In the genomic region with DNA sequence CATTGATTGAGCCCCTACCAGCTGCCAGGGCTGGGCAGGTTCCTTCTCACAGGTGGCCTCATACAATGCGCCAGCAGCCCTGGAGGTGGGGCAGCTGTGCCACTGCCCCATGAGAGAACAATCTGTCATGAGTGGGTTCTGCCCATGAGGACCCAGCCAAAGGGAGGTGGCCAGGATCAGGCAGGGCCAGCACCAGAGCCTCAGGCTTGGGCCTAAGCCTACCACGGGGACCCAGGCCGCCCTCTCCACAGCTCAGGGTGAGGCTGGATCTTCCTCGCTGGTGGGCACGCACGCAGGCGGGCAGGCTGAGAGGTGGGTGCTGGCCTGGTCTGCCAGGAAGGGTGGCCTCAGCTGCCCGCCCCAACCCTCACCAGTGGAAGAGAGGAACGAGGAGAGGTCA, we compare ENCODE assay signal across 18 cellular contexts.
DNase-seq lines count a peak whose midpoint lies in the region; ATAC-seq, FAIRE-seq and TF ChIP-seq lines count a peak whose summit lies in the region.
"Had no signal": no experiment of that assay in that cellular context is flagged by ENCODE, and none has a peak within 500 bp of the region (broad histone marks: within the 10 kb centered on the region; RNA-seq: fewer than 3 reads in every experiment).

No MANE protein-coding gene starts in this region.

- TF ChIP-seq CTCF in natural killer cell (IDR thresholded peaks at IDR 0.05) (no peak), kidney (IDR thresholded peaks at IDR 0.05; ENCODE audit: borderline replicate concordance, extremely low read depth, insufficient read depth) (no peak)

- H3K9me3 Mint-ChIP-seq in natural killer cell treated with Interleukin-12 subunit alpha and Interleukin-12 subunit beta and Interleukin-15 and Interleukin-18, amount 100 ng/mL, for 72 hours, result no peaks in the 10 kb centered on the region
- H3K9me3 Mint-ChIP-seq in natural killer cell, result no peaks in the 10 kb centered on the region

- no peak overlapping the region for H3K4me3 Mint-ChIP-seq in natural killer cell treated with Interleukin-12 subunit alpha and Interleukin-12 subunit beta and Interleukin-15 and Interleukin-18, amount 100 ng/mL, for 72 hours
- no peak overlapping the region for H3K4me3 Mint-ChIP-seq in natural killer cell
- H3K4me3 Mint-ChIP-seq: HFFc6 had no signal

- H2AFZ ChIP-seq in trophoblast cell (ENCODE audit: insufficient read depth, low read length, poor library complexity), result no peak overlapping the region

- H2AK5ac ChIP-seq in trophoblast cell (ENCODE audit: low read length), result no peak overlapping the region

- no peak overlapping the region for H3K4me2 ChIP-seq in trophoblast cell (ENCODE audit: low read length)

- no peaks in the 10 kb centered on the region for H3K79me1 ChIP-seq in trophoblast cell (ENCODE audit: low read length)

- intact Hi-C loops in natural killer cell (cut with micrococcal nuclease) (no loop called here), kidney (cut with DNase I) (no loop called here)

- no peak for FAIRE-seq in kidney (lab: Jason Lieb, UNC)

- H4K91ac ChIP-seq in trophoblast cell (ENCODE audit: low read depth, low read length), result no peak overlapping the region

- no peak overlapping the region for H3K23ac ChIP-seq in trophoblast cell (ENCODE audit: low read length)

- no peaks in the 10 kb centered on the region for H3K27me3 ChIP-seq in trophoblast cell (ENCODE audit: insufficient read depth, low read length)

- no peaks in the 10 kb centered on the region for H3K4me1 Mint-ChIP-seq in natural killer cell treated with Interleukin-12 subunit alpha and Interleukin-12 subunit beta and Interleukin-15 and Interleukin-18, amount 100 ng/mL, for 72 hours (ENCODE audit: low read depth in 2 of 2)
- no peaks in the 10 kb centered on the region for H3K4me1 Mint-ChIP-seq in natural killer cell

- H3K9ac ChIP-seq in kidney (ENCODE audit: low read length in 2 of 2) (no peak overlapping the region), trophoblast cell (ENCODE audit: low read length) (no peak overlapping the region)

- peak; percentile 53 for DNase-seq in natural killer cell treated with Interleukin-12 subunit alpha and Interleukin-12 subunit beta and Interleukin-15 and Interleukin-18, amount 100 ng/mL, for 72 hours (ENCODE audit: low spot score)
- DNase-seq in natural killer cell (no peak), kidney (peak; percentile 43), trophoblast cell (no peak), NCI-H128 (lab: John Stamatoyannopoulos, UW; ENCODE audit: unreplicated experiment) (no peak), ecto neural progenitor cell (ENCODE audit: low spot score) (no peak), caudate nucleus (lab: John Stamatoyannopoulos, UW) (no peak)
- DNase-seq: ACHN, DMS79 treated with DMSO at 0.1 percent for 48 hours, HFFc6, KBM-7, NCI-H1105, NCI-H1694, NCI-H226, NCI-H524, PC-3, RPMI8226 had no signal

- H3K4ac ChIP-seq in trophoblast cell (ENCODE audit: low read depth, low read length), result no peak overlapping the region

- H3K4me1 ChIP-seq in kidney (ENCODE audit: control insufficient read depth in 1 of 2, insufficient read depth in 1 of 2, low read depth in 1 of 2, low read length in 2 of 2) (no peaks in the 10 kb centered on the region), trophoblast cell (ENCODE audit: control insufficient read depth in 1 of 2, insufficient read depth in 2 of 2, low read length in 2 of 2) (no peaks in the 10 kb centered on the region)

- H4K12ac ChIP-seq in trophoblast cell (ENCODE audit: low read depth, low read length), result peak overlapping the region; percentile 59

- peak in 1 of 2 donors; percentile 36 for ATAC-seq in natural killer cell treated with Interleukin-12 subunit alpha and Interleukin-12 subunit beta and Interleukin-15 and Interleukin-18, amount 100 ng/mL, for 72 hours
- ATAC-seq in natural killer cell, result no peak
- ATAC-seq: PC-3 had no signal

- H3K36me3 Mint-ChIP-seq in natural killer cell treated with Interleukin-12 subunit alpha and Interleukin-12 subunit beta and Interleukin-15 and Interleukin-18, amount 100 ng/mL, for 72 hours, result no peaks in the 10 kb centered on the region
- H3K36me3 Mint-ChIP-seq in natural killer cell, result no peaks in the 10 kb centered on the region

- H3K36me3 ChIP-seq in kidney (ENCODE audit: control insufficient read depth in 1 of 2, insufficient read depth in 2 of 2, low read length in 2 of 2) (no peaks in the 10 kb centered on the region), trophoblast cell (ENCODE audit: control insufficient read depth in 1 of 2, insufficient read depth in 2 of 2, low read length in 2 of 2) (no peaks in the 10 kb centered on the region)

- H3K18ac ChIP-seq in trophoblast cell (ENCODE audit: low read length), result no peak overlapping the region

- no peak overlapping the region for H3K27ac Mint-ChIP-seq in natural killer cell treated with Interleukin-12 subunit alpha and Interleukin-12 subunit beta and Interleukin-15 and Interleukin-18, amount 100 ng/mL, for 72 hours
- no peak overlapping the region for H3K27ac Mint-ChIP-seq in natural killer cell
- H3K27ac Mint-ChIP-seq: HFFc6 had no signal

- no peak overlapping the region for H3K14ac ChIP-seq in trophoblast cell (ENCODE audit: low read length)

- H2BK12ac ChIP-seq in trophoblast cell (ENCODE audit: low read length), result no peak overlapping the region

- no CpG with 5 or more reads among the region's 9 CpGs for WGBS in trophoblast cell (ENCODE audit: extremely low coverage, insufficient coverage, insufficient read length)

- H3K27ac ChIP-seq in kidney (ENCODE audit: low read depth in 2 of 2, low read length in 2 of 2) (no peak overlapping the region), trophoblast cell (ENCODE audit: low read depth, low read length) (no peak overlapping the region), caudate nucleus (ENCODE audit: low read depth, low read length) (no peak overlapping the region)
- H3K27ac ChIP-seq: C4-2B had no signal

- no peak overlapping the region for H4K8ac ChIP-seq in trophoblast cell (ENCODE audit: low read depth, low read length)

- H3K79me2 ChIP-seq in trophoblast cell (ENCODE audit: control insufficient read depth, insufficient read depth, low read length, poor library complexity), result no peaks in the 10 kb centered on the region

- peaks cover 1 to 2% of the 10 kb centered on the region in 2 donors for H3K27me3 Mint-ChIP-seq in natural killer cell treated with Interleukin-12 subunit alpha and Interleukin-12 subunit beta and Interleukin-15 and Interleukin-18, amount 100 ng/mL, for 72 hours
- no peaks in the 10 kb centered on the region for H3K27me3 Mint-ChIP-seq in natural killer cell (ENCODE audit: low read depth in 2 of 2)

- H2BK5ac ChIP-seq in trophoblast cell (ENCODE audit: low read depth, low read length, poor library complexity), result no peak overlapping the region

- H3K9me3 ChIP-seq in kidney (ENCODE audit: control insufficient read depth in 1 of 2, low read length in 2 of 2) (peaks cover 0 to 9% of the 10 kb centered on the region in 2 donors), trophoblast cell (ENCODE audit: insufficient read depth, low read depth, low read length) (peaks cover 16% of the 10 kb centered on the region)

- no peak overlapping the region for H2BK120ac ChIP-seq in trophoblast cell (ENCODE audit: insufficient read depth, low read length, poor library complexity)

- no peak overlapping the region for H3K4me3 ChIP-seq in kidney (ENCODE audit: low read length in 2 of 2)
- no peak overlapping the region for H3K4me3 ChIP-seq in trophoblast cell (ENCODE audit: low read depth, low read length)

Comparison
In these comparisons a context has a peak if more than half of its experiments do, and no peak if none do; other contexts are left out.
1. DNase-seq: peak in natural killer cell treated with Interleukin-12 subunit alpha and Interleukin-12 subunit beta and Interleukin-15 and Interleukin-18, amount 100 ng/mL, for 72 hours (single experiment) and kidney (single experiment); none in natural killer cell (single experiment), trophoblast cell (0 of 2), NCI-H128 (single experiment), ecto neural progenitor cell (single experiment) and caudate nucleus (0 of 61).